14 cellular contexts compared by ENCODE assay signal in the genomic region with DNA sequence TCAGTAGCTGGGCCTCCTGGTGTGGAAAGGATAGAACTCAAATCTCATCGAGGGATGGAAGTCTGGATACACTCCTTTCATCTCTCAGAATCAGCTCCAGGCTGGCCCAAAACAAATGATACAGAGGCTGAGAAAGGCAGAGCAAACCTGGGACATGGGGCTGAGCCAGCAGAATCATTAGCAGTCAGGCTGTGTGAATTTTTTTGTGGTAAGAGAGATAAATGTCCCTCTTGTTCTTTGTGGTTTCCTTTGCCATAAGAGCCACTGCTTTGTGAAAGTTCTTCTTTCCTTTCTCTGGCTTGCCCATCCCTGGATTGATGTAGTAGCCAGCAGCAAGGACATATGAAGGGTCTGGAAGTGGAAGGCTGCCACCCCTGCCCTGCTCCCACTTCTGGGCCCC.
"Had no signal": no experiment of that assay in that cellular context is flagged by ENCODE, and none has a peak within 500 bp of the region (broad histone marks: within the 10 kb centered on the region; RNA-seq: fewer than 3 reads in every experiment).

No MANE protein-coding gene starts in this region.

- H3K36me3 ChIP-seq: colonic mucosa, esophagus muscularis mucosa, spleen, stomach had no signal

- DNase-seq: activated CD4-positive, CD25-positive, alpha-beta regulatory T cell; activated naive CD4-positive, alpha-beta T cell; activated T-cell treated with anti-CD3 and anti-CD28 coated beads for 4 hours; body of pancreas; caudate nucleus; colonic mucosa; hypothalamus; left ventricle myocardium superior; spleen; stomach had no signal

- H3K4me1 ChIP-seq: body of pancreas, colonic mucosa, stomach had no signal

- H3K4me1 Mint-ChIP-seq: neural crest cell had no signal

- H3K4me3 ChIP-seq: body of pancreas, colonic mucosa, esophagus muscularis mucosa, spleen, stomach, thoracic aorta had no signal

- H3K27me3 ChIP-seq: body of pancreas, colonic mucosa, esophagus muscularis mucosa, stomach had no signal

- H3K9me3 Mint-ChIP-seq: neural crest cell had no signal

- ATAC-seq: body of pancreas, left ventricle myocardium superior, sciatic nerve had no signal

- H3K9me3 ChIP-seq: body of pancreas, colonic mucosa, esophagus muscularis mucosa, spleen, stomach, thoracic aorta had no signal

- H3K4me3 Mint-ChIP-seq: neural crest cell had no signal

- H3K27ac ChIP-seq: body of pancreas, colonic mucosa, esophagus muscularis mucosa, stomach, thoracic aorta had no signal
